9 cellular contexts compared by ENCODE assay signal in the genomic region with DNA sequence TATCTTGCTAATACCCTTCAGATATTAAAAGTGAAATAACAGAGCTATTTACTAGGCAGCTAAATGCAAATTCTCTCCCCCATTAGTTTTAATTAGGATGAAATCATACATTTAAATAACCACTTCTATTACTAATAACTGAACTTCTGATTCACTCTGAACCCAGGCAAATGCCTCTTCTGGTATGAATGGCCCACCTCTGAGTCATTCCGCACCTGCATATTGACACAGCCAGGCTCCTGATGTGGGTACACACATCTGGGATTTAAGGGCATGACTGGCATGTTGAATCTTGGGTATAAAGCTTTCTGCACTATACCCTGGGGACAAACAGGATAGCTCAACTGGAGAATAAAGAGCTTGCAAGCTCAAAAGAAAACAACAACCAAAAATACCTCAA.
DNase-seq lines count a peak whose midpoint lies in the region; ATAC-seq and TF ChIP-seq lines count a peak whose summit lies in the region.
"Had no signal": no experiment of that assay in that cellular context is flagged by ENCODE, and none has a peak within 500 bp of the region (broad histone marks: within the 10 kb centered on the region; RNA-seq: fewer than 3 reads in every experiment).

No MANE protein-coding gene starts in this region.

- no peaks in the 10 kb centered on the region for H3K27me3 Mint-ChIP-seq in brain
- H3K27me3 Mint-ChIP-seq in CD8-positive, alpha-beta T cell (ENCODE audit: low read depth): no peaks in the 10 kb centered on the region

- CTCF ChIA-PET in CD8-positive, alpha-beta T cell (lab: Charles Lee): interaction anchor here (0.6 kb wide), 1 partner anchor 15 kb away, joined by 3 read pairs; no protein-coding TSS in a partner anchor

- no peak overlapping the region for H3K27ac ChIP-seq in CD8-positive, alpha-beta T cell (ENCODE audit: low read depth, low read length)
- H3K27ac ChIP-seq in breast epithelium (no peak overlapping the region), dorsolateral prefrontal cortex (peak overlapping the region in 1 of 59 donors; percentile 20)

- no peaks in the 10 kb centered on the region for H3K9me3 ChIP-seq in CD8-positive, alpha-beta T cell (ENCODE audit: low read length)
- no peaks in the 10 kb centered on the region for H3K9me3 ChIP-seq in breast epithelium

- peak overlapping the region in 4 of 5 experiments; percentile 5 to 75 (median 58) for H3K4me3 Mint-ChIP-seq in brain
- no peak overlapping the region for H3K4me3 Mint-ChIP-seq in CD8-positive, alpha-beta T cell

- H3K36me3 ChIP-seq in CD8-positive, alpha-beta T cell (ENCODE audit: insufficient read depth, low read length): no peaks in the 10 kb centered on the region
- no peaks in the 10 kb centered on the region for H3K36me3 ChIP-seq in breast epithelium

- no peaks in the 10 kb centered on the region for H3K4me1 ChIP-seq in CD8-positive, alpha-beta T cell (ENCODE audit: insufficient read depth, low read length)
- H3K4me1 ChIP-seq in breast epithelium: peaks cover 6 to 7% of the 10 kb centered on the region in 2 donors

- POLR2A ChIA-PET in CD8-positive, alpha-beta T cell (lab: Charles Lee): no interaction called here

- H3K9me3 Mint-ChIP-seq in brain: no peaks in the 10 kb centered on the region
- H3K9me3 Mint-ChIP-seq in CD8-positive, alpha-beta T cell: no peaks in the 10 kb centered on the region
- H3K9me3 Mint-ChIP-seq: nephron had no signal

- DNase-seq in DMS53 (lab: John Stamatoyannopoulos, UW) (peak; percentile 75), GM19238 (ENCODE audit: insufficient read length, low spot score) (peak; percentile 16), breast epithelium (ENCODE audit: low spot score in 2 of 2) (no peak), dorsolateral prefrontal cortex (no peak)
- DNase-seq in CD8-positive, alpha-beta T cell: no peak

- no peaks in the 10 kb centered on the region for H3K27me3 ChIP-seq in CD8-positive, alpha-beta T cell (ENCODE audit: insufficient read depth, low read length)
- H3K27me3 ChIP-seq in breast epithelium (no peaks in the 10 kb centered on the region), dorsolateral prefrontal cortex (no peaks in the 10 kb centered on the region)

- no peak overlapping the region for H3K4me3 ChIP-seq in CD8-positive, alpha-beta T cell (ENCODE audit: low read depth, low read length)
- H3K4me3 ChIP-seq in breast epithelium (no peak overlapping the region), dorsolateral prefrontal cortex (no peak overlapping the region)

- no peak for TF ChIP-seq POLR2A in breast epithelium (IDR thresholded peaks at IDR 0.05)

- intact Hi-C loops in CD8-positive, alpha-beta T cell (cut with DNase I, micrococcal nuclease): no loop called here
- intact Hi-C loops in breast epithelium (cut with DNase I; ENCODE audit: low total_unique reads): no loop called here
- intact Hi-C loops in dorsolateral prefrontal cortex (cut with DNase I): no loop called here

- H3K36me3 Mint-ChIP-seq in brain: no peaks in the 10 kb centered on the region
- H3K36me3 Mint-ChIP-seq in CD8-positive, alpha-beta T cell: no peaks in the 10 kb centered on the region

- no peak for TF ChIP-seq CTCF in brain (conservative IDR thresholded peaks at IDR 0.05)
- no peak for TF ChIP-seq CTCF in CD8-positive, alpha-beta T cell (IDR thresholded peaks at IDR 0.05)
- no peak for TF ChIP-seq CTCF in breast epithelium (IDR thresholded peaks at IDR 0.05)
- TF ChIP-seq CTCF in dorsolateral prefrontal cortex (IDR thresholded peaks at IDR 0.05 in 54 of 56, conservative IDR thresholded peaks at IDR 0.05 in 2 of 56; ENCODE audit: low read depth in 1 of 56, partially characterized antibody in 56 of 56): no peak

- H3K4me1 Mint-ChIP-seq in brain: peaks cover 89% of the 10 kb centered on the region
- H3K4me1 Mint-ChIP-seq in CD8-positive, alpha-beta T cell (ENCODE audit: low read depth): no peaks in the 10 kb centered on the region

- H3K27ac Mint-ChIP-seq in brain: peak overlapping the region; percentile 76 to 97 (median 90)
- H3K27ac Mint-ChIP-seq in CD8-positive, alpha-beta T cell: no peak overlapping the region

- ATAC-seq in HG03103 (IDR thresholded peaks at IDR 0.05; ENCODE audit: low read depth, unreplicated experiment): peak; percentile 50
- ATAC-seq in CD8-positive, alpha-beta T cell: no peak
- no peak for ATAC-seq in GM19324 (IDR thresholded peaks at IDR 0.05; ENCODE audit: low FRiP score, unreplicated experiment)

Comparison
In these comparisons a context has a peak if more than half of its experiments do, and no peak if none do; other contexts are left out.
1. DNase-seq: peak in DMS53 (single experiment) and GM19238 (single experiment); none in CD8-positive, alpha-beta T cell (0 of 7), breast epithelium (0 of 2) and dorsolateral prefrontal cortex (0 of 10).